Comparison of ENCODE assay signal across 23 cellular contexts in genomic region chr12:85191-85666, GRCh38. TPM values are rescaled to one million over a fixed set of nuclear protein-coding genes. Genes with fewer than 3 reads are reported as not detected.
A peak's percentile ranks its signal among the peaks of the same experiment; 100 is the strongest.
DNase-seq lines count a peak whose midpoint lies in the region; TF ChIP-seq lines count a peak whose summit lies in the region.
"Had no signal": no experiment of that assay in that cellular context is flagged by ENCODE, and none has a peak within 500 bp of the region (broad histone marks: within the 10 kb centered on the region; RNA-seq: fewer than 3 reads in every experiment).

No MANE protein-coding gene starts in this region.

- H3K27me3 ChIP-seq in H9 (ENCODE audit: insufficient read depth, low read length) = no peaks in the 10 kb centered on the region; the same call in 1 of the 2 replicates
- H3K27me3 ChIP-seq in tibial artery = peaks cover 0 to 20% of the 10 kb centered on the region in 2 donors
- H3K27me3 ChIP-seq in osteoblast (ENCODE audit: insufficient read depth, low read length) = peaks cover 67% of the 10 kb centered on the region

- H3K23me2 ChIP-seq in H9 (ENCODE audit: insufficient read length, low read depth, low read length, poor library complexity, severe bottlenecking) = no peaks in the 10 kb centered on the region

- H2AFZ ChIP-seq in H9 (ENCODE audit: low read length) (no peak overlapping the region), osteoblast (ENCODE audit: low read length) (no peak overlapping the region)

- H3K9me3 ChIP-seq in H9 (ENCODE audit: control insufficient read depth, low read depth, low read length) (no peaks in the 10 kb centered on the region), tibial artery (peaks cover 0 to 12% (median 0%) of the 10 kb centered on the region in 3 donors), osteoblast (ENCODE audit: low read depth, low read length) (peaks cover 4% of the 10 kb centered on the region)
- H3K9me3 ChIP-seq: SJCRH30 had no signal

- DNase-seq in Ammon's horn (ENCODE audit: low spot score) (peak; percentile 60), H9 (peak; percentile 32), NCI-H446 (lab: John Stamatoyannopoulos, UW) (peak; percentile 95 to 98), islet precursor cell (peak; percentile 49), tibial artery (no peak), osteoblast (ENCODE audit: insufficient read length, low spot score, missing footprints) (no peak), HT-29 (ENCODE audit: low spot score) (no peak), iPS-NIHi11 (ENCODE audit: low spot score) (no peak)
- DNase-seq: activated CD8-positive, alpha-beta T cell treated with anti-CD3 and anti-CD28 coated beads, Interleukin-2, amount 10 ng/mL, durations not matched to agents 7 days and 5 days; activated naive CD4-positive, alpha-beta T cell treated with anti-CD3 and anti-CD28 coated beads, Interleukin-2, amount 50 U/mL, for 16 hours; activated T-cell treated with anti-CD3 and anti-CD28 coated beads, Interleukin-2, amount 50 U/mL, for 48 hours; brain microvascular endothelial cell; CD4-positive, alpha-beta T cell; erythroblast; left ventricle myocardium inferior; NCI-H1436; NCI-H526 treated with DMSO at 0.1 percent for 48 hours; right cardiac atrium; SJCRH30; stimulated activated naive CD4-positive, alpha-beta T cell had no signal

- H3K23ac ChIP-seq in H9 (ENCODE audit: insufficient read length, low read depth, low read length) = no peak overlapping the region

- TF ChIP-seq CTCF in H9 (conservative IDR thresholded peaks at IDR 0.05) (no peak), tibial artery (IDR thresholded peaks at IDR 0.05) (no peak), osteoblast (IDR thresholded peaks at IDR 0.05; ENCODE audit: extremely low read depth, low read depth, low read length) (no peak)

- H3K4me1 Mint-ChIP-seq in H9 = peaks cover 5 to 13% of the 10 kb centered on the region in 2 experiments; a peak in 2 of 4 replicates

- no peak overlapping the region for H2BK120ac ChIP-seq in H9 (ENCODE audit: low read depth, low read length, poor library complexity, severe bottlenecking)

- WGBS in H9 (ENCODE audit: extremely low coverage, insufficient read length, low lambda C conversion rate) = no CpG with 5 or more reads among the region's 9 CpGs

- H3T11ph ChIP-seq in H9 (ENCODE audit: low read length) = no peak overlapping the region

- H3K18ac ChIP-seq in H9 (ENCODE audit: insufficient read length, low read depth, low read length) = no peak overlapping the region

- H3K27me3 Mint-ChIP-seq in H9 (ENCODE audit: low read depth) = peaks cover 39% of the 10 kb centered on the region

- no peaks in the 10 kb centered on the region for H4K20me1 ChIP-seq in H9 (ENCODE audit: control insufficient read depth, insufficient read depth, insufficient read length)
- no peaks in the 10 kb centered on the region for H4K20me1 ChIP-seq in osteoblast (ENCODE audit: insufficient read depth, low read length)

- no peak overlapping the region for H2BK5ac ChIP-seq in H9 (ENCODE audit: insufficient read length, low read length)

- no peak overlapping the region for H2AK5ac ChIP-seq in H9 (ENCODE audit: insufficient read length, low read length)

- H3K4ac ChIP-seq in H9 (ENCODE audit: low read depth, low read length) = no peak overlapping the region

- no peak overlapping the region for H2BK20ac ChIP-seq in H9 (ENCODE audit: low read depth, low read length, poor library complexity, severe bottlenecking)

- H3K36me3 ChIP-seq in tibial artery (no peaks in the 10 kb centered on the region), osteoblast (ENCODE audit: insufficient read depth, low read length) (no peaks in the 10 kb centered on the region)
- H3K36me3 ChIP-seq: brain microvascular endothelial cell, left ventricle myocardium inferior, SJCRH30 had no signal

- H4K5ac ChIP-seq in H9 (ENCODE audit: insufficient read length, low read depth, low read length) = no peak overlapping the region

- intact Hi-C loops in tibial artery (cut with DNase I; ENCODE audit: low total_unique reads) = no loop called here

- no peak overlapping the region for H4K8ac ChIP-seq in H9 (replicated peaks; ENCODE audit: insufficient read length, low read depth, low read length)

- H4K91ac ChIP-seq in H9 (ENCODE audit: insufficient read length, low read depth, low read length) = no peak overlapping the region

- H3K56ac ChIP-seq in H9 (ENCODE audit: insufficient read length, low read depth, low read length) = no peak overlapping the region

- H2BK12ac ChIP-seq in H9 (ENCODE audit: insufficient read length, low read depth, low read length) = no peak overlapping the region

- H3K9me3 Mint-ChIP-seq in H9 = peaks cover 12% of the 10 kb centered on the region in 2 experiments; a peak in 4 of 5 replicates

- H3K4me2 ChIP-seq in H9 (ENCODE audit: insufficient read depth, insufficient read length, low read length) (no peak overlapping the region), osteoblast (ENCODE audit: insufficient read depth, low read length) (no peak overlapping the region)
- H3K4me2 ChIP-seq: KMS-11 had no signal

- no peaks in the 10 kb centered on the region for H3K79me1 ChIP-seq in H9 (ENCODE audit: insufficient read depth, low read depth, low read length, poor library complexity, severe bottlenecking)

- no peak overlapping the region; the same call in 1 of the 2 replicates for H3K14ac ChIP-seq in H9 (ENCODE audit: insufficient read depth, low read length)

- no peak overlapping the region for H3K27ac Mint-ChIP-seq in H9
- H3K27ac Mint-ChIP-seq: activated CD8-positive, alpha-beta T cell treated with anti-CD3 and anti-CD28 coated beads, Interleukin-2, amount 10 ng/mL, durations not matched to agents 7 days and 5 days; CD4-positive, alpha-beta T cell; type B pancreatic cell; WTC11 had no signal

- H3K79me2 ChIP-seq in H9 (ENCODE audit: insufficient read depth, low read length) (peaks cover 1% of the 10 kb centered on the region; the same call in 1 of the 2 replicates), osteoblast (ENCODE audit: insufficient read depth, low read length) (no peaks in the 10 kb centered on the region)

- H3K36me3 Mint-ChIP-seq in H9 (ENCODE audit: insufficient read depth in 1 of 3, low read depth in 3 of 3) = peaks cover 0 to 7% (median 3%) of the 10 kb centered on the region in 3 experiments; a peak in 2 of 7 replicates

- H3K4me1 ChIP-seq in H9 (ENCODE audit: insufficient read depth, low read length) (peaks cover 4% of the 10 kb centered on the region; the same call in 1 of the 2 replicates), tibial artery (no peaks in the 10 kb centered on the region), osteoblast (ENCODE audit: insufficient read depth, low read length) (no peaks in the 10 kb centered on the region)
- H3K4me1 ChIP-seq: left ventricle myocardium inferior, SJCRH30 had no signal

- no peak overlapping the region for H3K9ac ChIP-seq in H9 (ENCODE audit: extremely low read depth, insufficient read length, low read length)
- H3K9ac ChIP-seq: KMS-11 had no signal

- no peak overlapping the region for H3K27ac ChIP-seq in H9 (ENCODE audit: insufficient read length, low read depth, low read length)
- H3K27ac ChIP-seq in tibial artery = no peak overlapping the region
- no peak overlapping the region for H3K27ac ChIP-seq in osteoblast (ENCODE audit: low read depth, low read length)
- H3K27ac ChIP-seq: brain microvascular endothelial cell, KMS-11, left ventricle myocardium inferior, SJCRH30 had no signal

- no peak overlapping the region for H2BK15ac ChIP-seq in H9 (ENCODE audit: low read depth, low read length)

- no peak overlapping the region for H3K4me3 Mint-ChIP-seq in H9
- H3K4me3 Mint-ChIP-seq: activated CD8-positive, alpha-beta T cell treated with anti-CD3 and anti-CD28 coated beads, Interleukin-2, amount 10 ng/mL, durations not matched to agents 7 days and 5 days; CD4-positive, alpha-beta T cell; type B pancreatic cell; WTC11 had no signal

- H3K4me3 ChIP-seq in tibial artery = no peak overlapping the region
- no peak overlapping the region for H3K4me3 ChIP-seq in osteoblast (ENCODE audit: insufficient read depth, low read length)
- H3K4me3 ChIP-seq: left ventricle myocardium inferior, SJCRH30 had no signal

RNA-seq across cellular contexts. Expression of gene IQSEC3, which starts 18.7 kb away (rescaled TPM):
- 0.50 and 0.55 TPM in 2 replicates for total RNA-seq in H9 (2021)
- 0.36 TPM in 1 of 2 replicates, not detected in the other for total RNA-seq in osteoblast
- not detected in 2 replicates for total RNA-seq in HT-29 (2014; rRNA removed; shearing (Covaris generic))
- total RNA-seq: SJCRH30 had no signal

Comparison
In these comparisons a context has a peak if more than half of its experiments do, and no peak if none do; other contexts are left out.
1. DNase-seq: peak in Ammon's horn (single experiment), H9 (single experiment), NCI-H446 (2 of 2) and islet precursor cell (single experiment); none in tibial artery (0 of 2), osteoblast (single experiment), HT-29 (single experiment) and iPS-NIHi11 (single experiment).